ENCODE assay signal across 12 cellular contexts in genomic region chr1:57163789-57164188, GRCh38.
DNase-seq lines count a peak whose midpoint lies in the region; ATAC-seq and TF ChIP-seq lines count a peak whose summit lies in the region.
"Had no signal": no experiment of that assay in that cellular context is flagged by ENCODE, and none has a peak within 500 bp of the region (broad histone marks: within the 10 kb centered on the region; RNA-seq: fewer than 3 reads in every experiment).

No MANE protein-coding gene starts in this region.

- H3K27me3 ChIP-seq in BLaER1 (no peaks in the 10 kb centered on the region), Caco-2 (replicated peaks; ENCODE audit: control insufficient read depth, insufficient read depth, low read length) (no peaks in the 10 kb centered on the region)
- H3K27me3 ChIP-seq in CD8-positive, alpha-beta T cell (ENCODE audit: insufficient read depth, low read length): no peaks in the 10 kb centered on the region

- intact Hi-C loops in Caco-2 (cut with micrococcal nuclease; ENCODE audit: unreplicated experiment): no loop called here
- intact Hi-C loops in CD8-positive, alpha-beta T cell (cut with DNase I, micrococcal nuclease): no loop called here

- no peak for ATAC-seq in CD8-positive, alpha-beta T cell

- POLR2A ChIA-PET in Caco-2 (lab: Charles Lee): no interaction called here
- POLR2A ChIA-PET in CD8-positive, alpha-beta T cell (lab: Charles Lee): no interaction called here

- H3K4me3 Mint-ChIP-seq in Caco-2 (ENCODE audit: unreplicated experiment): no peak overlapping the region
- no peak overlapping the region for H3K4me3 Mint-ChIP-seq in CD8-positive, alpha-beta T cell
- H3K4me3 Mint-ChIP-seq: B cell; CD4-positive, alpha-beta memory T cell had no signal

- no peak for DNase-seq in Caco-2
- peak; percentile 25 for DNase-seq in cerebellar cortex (ENCODE audit: low spot score)
- no peak for DNase-seq in caudate nucleus (lab: John Stamatoyannopoulos, UW)
- DNase-seq in T1000 (lab: John Stamatoyannopoulos, UW): no peak
- DNase-seq in CD8-positive, alpha-beta T cell: no peak
- DNase-seq: CD4-positive, alpha-beta memory T cell; DMS53; DMS79 treated with DMSO at 0.1 percent for 48 hours; HCEC 1CT had no signal

- no peaks in the 10 kb centered on the region for H4K20me1 ChIP-seq in BLaER1

- peak overlapping the region; percentile 40 for H3K27ac Mint-ChIP-seq in Caco-2 (ENCODE audit: unreplicated experiment)
- H3K27ac Mint-ChIP-seq in CD8-positive, alpha-beta T cell: no peak overlapping the region
- H3K27ac Mint-ChIP-seq: B cell; CD4-positive, alpha-beta memory T cell had no signal

- no TSS peak for BruUV-seq in Caco-2 (replicated peaks; lab: Mats Ljungman, UMichigan)

- H3K4me1 Mint-ChIP-seq in Caco-2 (ENCODE audit: low read depth, unreplicated experiment): peaks cover 45% of the 10 kb centered on the region
- H3K4me1 Mint-ChIP-seq in CD8-positive, alpha-beta T cell (ENCODE audit: low read depth): no peaks in the 10 kb centered on the region
- H3K4me1 Mint-ChIP-seq: B cell; CD4-positive, alpha-beta memory T cell had no signal

- H3K36me3 Mint-ChIP-seq in Caco-2 (ENCODE audit: insufficient read depth, unreplicated experiment): no peaks in the 10 kb centered on the region
- no peaks in the 10 kb centered on the region for H3K36me3 Mint-ChIP-seq in CD8-positive, alpha-beta T cell
- H3K36me3 Mint-ChIP-seq: CD4-positive, alpha-beta memory T cell had no signal

- H3K9ac ChIP-seq in BLaER1: no peak overlapping the region
- H3K9ac ChIP-seq: GM23248 had no signal

- no peaks in the 10 kb centered on the region for H3K9me3 Mint-ChIP-seq in Caco-2 (ENCODE audit: unreplicated experiment)
- H3K9me3 Mint-ChIP-seq in CD8-positive, alpha-beta T cell: no peaks in the 10 kb centered on the region

- H3K9me3 ChIP-seq in BLaER1: no peaks in the 10 kb centered on the region
- H3K9me3 ChIP-seq in Caco-2: no peaks in the 10 kb centered on the region
- H3K9me3 ChIP-seq in CD8-positive, alpha-beta T cell (ENCODE audit: low read length): no peaks in the 10 kb centered on the region

- no peak overlapping the region for H3K4me3 ChIP-seq in BLaER1
- no peak overlapping the region for H3K4me3 ChIP-seq in Caco-2 (ENCODE audit: low read depth, low read length)
- H3K4me3 ChIP-seq in CD8-positive, alpha-beta T cell (ENCODE audit: low read depth, low read length): no peak overlapping the region
- H3K4me3 ChIP-seq: GM23248 had no signal

- CTCF ChIA-PET in Caco-2 (lab: Charles Lee): no interaction called here
- CTCF ChIA-PET in CD8-positive, alpha-beta T cell (lab: Charles Lee): no interaction called here

- peak overlapping the region; percentile 23 for H3K4me2 ChIP-seq in BLaER1

- H3K27ac ChIP-seq in BLaER1 (no peak overlapping the region), caudate nucleus (ENCODE audit: low read depth, low read length) (no peak overlapping the region)
- H3K27ac ChIP-seq in CD8-positive, alpha-beta T cell (ENCODE audit: low read depth, low read length): no peak overlapping the region
- H3K27ac ChIP-seq: GM23248 had no signal

- H3K36me3 ChIP-seq in BLaER1 (no peaks in the 10 kb centered on the region), Caco-2 (ENCODE audit: control insufficient read depth, insufficient read depth, low read length) (no peaks in the 10 kb centered on the region)
- no peaks in the 10 kb centered on the region for H3K36me3 ChIP-seq in CD8-positive, alpha-beta T cell (ENCODE audit: insufficient read depth, low read length)

- no peak for TF ChIP-seq CTCF in Caco-2 (IDR thresholded peaks at IDR 0.05; ENCODE audit: insufficient read depth in 1 of 2, low read depth in 1 of 2, low read length in 1 of 2, severe bottlenecking in 1 of 2, unreplicated experiment in 1 of 2)
- TF ChIP-seq CTCF in CD8-positive, alpha-beta T cell (IDR thresholded peaks at IDR 0.05): no peak

- no peaks in the 10 kb centered on the region for H3K27me3 Mint-ChIP-seq in Caco-2 (ENCODE audit: insufficient read depth, unreplicated experiment)
- peaks cover 10% of the 10 kb centered on the region for H3K27me3 Mint-ChIP-seq in CD8-positive, alpha-beta T cell (ENCODE audit: low read depth)
- H3K27me3 Mint-ChIP-seq: B cell had no signal

- peaks cover 30% of the 10 kb centered on the region for H3K4me1 ChIP-seq in BLaER1
- peaks cover 20% of the 10 kb centered on the region for H3K4me1 ChIP-seq in Caco-2
- H3K4me1 ChIP-seq in CD8-positive, alpha-beta T cell (ENCODE audit: insufficient read depth, low read length): no peaks in the 10 kb centered on the region
